In genomic region chr16:81567987-81568748, GRCh38 we compare ENCODE assay signal across 9 cellular contexts.
DNase-seq lines count a peak whose midpoint lies in the region; ATAC-seq and TF ChIP-seq lines count a peak whose summit lies in the region.
"Had no signal": no experiment of that assay in that cellular context is flagged by ENCODE, and none has a peak within 500 bp of the region (broad histone marks: within the 10 kb centered on the region; RNA-seq: fewer than 3 reads in every experiment).

No MANE protein-coding gene starts in this region.

- peaks cover 100% of the 10 kb centered on the region in 11 experiments for H4K20me1 ChIP-seq in BLaER1 treated with 17β-estradiol and CSF1 and Interleukin-3, amounts not matched to agents 10 nM and 100 nM
- H4K20me1 ChIP-seq in osteoblast (ENCODE audit: insufficient read depth, low read length): peaks cover 62% of the 10 kb centered on the region

- H3K9me3 Mint-ChIP-seq in effector memory CD8-positive, alpha-beta T cell: no peaks in the 10 kb centered on the region

- no peaks in the 10 kb centered on the region for H3K27me3 Mint-ChIP-seq in effector memory CD8-positive, alpha-beta T cell

- H3K27ac ChIP-seq in BLaER1 treated with 17β-estradiol and CSF1 and Interleukin-3, amounts not matched to agents 10 nM and 100 nM: peak overlapping the region in 4 of 11 experiments; percentile 5 to 39 (median 18); a peak in 2 of 22 replicates
- peak overlapping the region in 3 of 4 donors; percentile 4 to 58 (median 28) for H3K27ac ChIP-seq in Peyer's patch
- peak overlapping the region; percentile 58 for H3K27ac ChIP-seq in osteoblast (ENCODE audit: low read depth, low read length)

- peak overlapping the region; percentile 8 to 70 (median 49); a peak in 17 of 22 replicates for H3K4me2 ChIP-seq in BLaER1 treated with 17β-estradiol and CSF1 and Interleukin-3, amounts not matched to agents 10 nM and 100 nM
- H3K4me2 ChIP-seq in osteoblast (ENCODE audit: insufficient read depth, low read length): peak overlapping the region; percentile 71

- TF ChIP-seq CTCF in Peyer's patch (IDR thresholded peaks at IDR 0.05): no peak
- no peak for TF ChIP-seq CTCF in osteoblast (IDR thresholded peaks at IDR 0.05; ENCODE audit: extremely low read depth, low read depth, low read length)

- no peak for TF ChIP-seq POLR2A in Peyer's patch (IDR thresholded peaks at IDR 0.05)

- DNase-seq in Peyer's patch (peak in 2 of 3 donors; percentile 74 to 77), osteoblast (ENCODE audit: insufficient read length, low spot score, missing footprints) (peak; percentile 95), RPMI8226 (no peak), NCI-H2171 treated with DMSO at 0.1 percent for 48 hours (lab: John Stamatoyannopoulos, UW) (no peak), NCI-H82 (lab: John Stamatoyannopoulos, UW) (no peak), hippocampal formation (lab: John Stamatoyannopoulos, UW) (no peak)
- no peak for DNase-seq in effector memory CD8-positive, alpha-beta T cell

- H3K79me2 ChIP-seq in osteoblast (ENCODE audit: insufficient read depth, low read length): peaks cover 42% of the 10 kb centered on the region

- peaks cover 43 to 46% of the 10 kb centered on the region in 2 donors for H3K4me1 Mint-ChIP-seq in effector memory CD8-positive, alpha-beta T cell (ENCODE audit: low read depth in 2 of 2)

- H3K4me3 ChIP-seq in BLaER1 treated with 17β-estradiol and CSF1 and Interleukin-3, amounts not matched to agents 10 nM and 100 nM: no peak overlapping the region
- H3K4me3 ChIP-seq in Peyer's patch (no peak overlapping the region), osteoblast (ENCODE audit: insufficient read depth, low read length) (peak overlapping the region; percentile 44)
- H3K4me3 ChIP-seq: skin epidermis had no signal

- no peaks in the 10 kb centered on the region for H3K27me3 ChIP-seq in BLaER1 treated with 17β-estradiol and CSF1 and Interleukin-3, amounts not matched to agents 10 nM and 100 nM
- H3K27me3 ChIP-seq in Peyer's patch (no peaks in the 10 kb centered on the region), osteoblast (ENCODE audit: insufficient read depth, low read length) (no peaks in the 10 kb centered on the region)

- no peaks in the 10 kb centered on the region for H3K9me3 ChIP-seq in BLaER1 treated with 17β-estradiol and CSF1 and Interleukin-3, amounts not matched to agents 10 nM and 100 nM (replicated peaks in 1 of 11)
- H3K9me3 ChIP-seq in Peyer's patch (no peaks in the 10 kb centered on the region), osteoblast (ENCODE audit: low read depth, low read length) (no peaks in the 10 kb centered on the region)

- H3K4me3 Mint-ChIP-seq in effector memory CD8-positive, alpha-beta T cell: no peak overlapping the region

- ATAC-seq in effector memory CD8-positive, alpha-beta T cell (replicated peaks): no peak

- peak overlapping the region in 5 of 11 experiments; percentile 3 to 54 (median 16); a peak in 3 of 22 replicates for H3K9ac ChIP-seq in BLaER1 treated with 17β-estradiol and CSF1 and Interleukin-3, amounts not matched to agents 10 nM and 100 nM

- H3K36me3 ChIP-seq in BLaER1 treated with 17β-estradiol and CSF1 and Interleukin-3, amounts not matched to agents 10 nM and 100 nM: peaks cover 6 to 82% (median 30%) of the 10 kb centered on the region in 11 experiments; a peak in 18 of 22 replicates
- H3K36me3 ChIP-seq in Peyer's patch (no peaks in the 10 kb centered on the region), osteoblast (ENCODE audit: insufficient read depth, low read length) (no peaks in the 10 kb centered on the region)

- peak overlapping the region; percentile 71 to 89 for H3K27ac Mint-ChIP-seq in effector memory CD8-positive, alpha-beta T cell

- H3K4me1 ChIP-seq in BLaER1 treated with 17β-estradiol and CSF1 and Interleukin-3, amounts not matched to agents 10 nM and 100 nM: peaks cover 22 to 56% (median 37%) of the 10 kb centered on the region in 10 experiments
- peaks cover 0 to 43% (median 0%) of the 10 kb centered on the region in 4 donors for H3K4me1 ChIP-seq in Peyer's patch
- H3K4me1 ChIP-seq in osteoblast (ENCODE audit: insufficient read depth, low read length): peaks cover 29% of the 10 kb centered on the region

- peaks cover 6% of the 10 kb centered on the region for H3K36me3 Mint-ChIP-seq in effector memory CD8-positive, alpha-beta T cell (ENCODE audit: insufficient read depth)

- H2AFZ ChIP-seq in osteoblast (ENCODE audit: low read length): peak overlapping the region; percentile 38

Comparison
In these comparisons a context has a peak if more than half of its experiments do, and no peak if none do; other contexts are left out.
1. DNase-seq: peak in Peyer's patch (2 of 3) and osteoblast (single experiment); none in effector memory CD8-positive, alpha-beta T cell (0 of 3), RPMI8226 (single experiment), NCI-H2171 treated with DMSO at 0.1 percent for 48 hours (single experiment), NCI-H82 (single experiment) and hippocampal formation (0 of 2).